Comparison of ENCODE assay signal across 8 cellular contexts in the genomic region with DNA sequence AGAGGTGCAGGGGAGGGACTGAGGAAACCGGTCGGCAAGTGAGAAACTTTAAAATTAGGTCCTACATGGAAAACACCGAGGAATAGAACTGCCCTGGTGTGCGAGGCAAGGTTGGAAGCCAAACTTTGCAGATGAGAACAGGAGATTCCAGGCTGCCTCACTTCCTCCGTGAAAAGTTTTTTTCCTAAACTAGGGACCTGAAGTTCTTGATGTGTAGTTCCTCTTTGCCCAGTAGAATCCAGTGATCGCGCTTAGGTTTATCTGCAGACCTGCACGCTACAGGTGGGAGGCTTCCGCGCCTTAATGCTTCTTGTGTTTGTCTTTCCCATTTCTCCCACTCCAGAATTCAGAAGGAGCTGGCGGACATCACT. TPM values are rescaled to one million over a fixed set of nuclear protein-coding genes. Genes with fewer than 3 reads are reported as not detected.
A peak's percentile ranks its signal among the peaks of the same experiment; 100 is the strongest.
DNase-seq lines count a peak whose midpoint lies in the region; ATAC-seq, FAIRE-seq and TF ChIP-seq lines count a peak whose summit lies in the region.

No MANE protein-coding gene starts in this region.

- peak overlapping the region; percentile 88 for H2AFZ ChIP-seq in ACC112 (ENCODE audit: low read length, unreplicated experiment)

- H3K36me3 ChIP-seq in ACC112 (ENCODE audit: insufficient read depth, low read length) (peaks cover 34% of the 10 kb centered on the region), gastroesophageal sphincter (no peaks in the 10 kb centered on the region)

- FAIRE-seq in GM19239 (lab: Jason Lieb, UNC): peak; percentile 86

- TF ChIP-seq POLR2A in gastroesophageal sphincter (IDR thresholded peaks at IDR 0.05): no peak

- H3K4me1 ChIP-seq in ACC112 (ENCODE audit: control insufficient read depth, insufficient read depth, low read length, unreplicated experiment) (peaks cover 40% of the 10 kb centered on the region), gastroesophageal sphincter (peaks cover 3 to 72% (median 23%) of the 10 kb centered on the region in 3 donors)

- ATAC-seq in T-helper 17 cell (peak; percentile 31), gastroesophageal sphincter (no peak), GM19463 (IDR thresholded peaks at IDR 0.05; ENCODE audit: unreplicated experiment) (no peak)

- H3K9me3 ChIP-seq in T-helper 17 cell (ENCODE audit: control insufficient read depth, low read length, poor library complexity, severe bottlenecking) (no peaks in the 10 kb centered on the region), gastroesophageal sphincter (no peaks in the 10 kb centered on the region)

- H3K27ac Mint-ChIP-seq in T-helper 17 cell: peak overlapping the region; percentile 98

- no peak for TF ChIP-seq EP300 in gastroesophageal sphincter (IDR thresholded peaks at IDR 0.05)

- H3K4me3 ChIP-seq in ACC112 (ENCODE audit: low read depth, low read length) (peak overlapping the region; percentile 96), gastroesophageal sphincter (peak overlapping the region; percentile 68 to 75)

- H3K79me2 ChIP-seq in ACC112 (ENCODE audit: control insufficient read depth, insufficient read depth, low read length, unreplicated experiment): peaks cover 93% of the 10 kb centered on the region

- peak overlapping the region; percentile 94 for H3K4me3 Mint-ChIP-seq in T-helper 17 cell

- whole genome bisulfite sequencing in gastroesophageal sphincter (ENCODE audit: low coverage in 1 of 2), 2 donors: 42 to 44% methylated on average over 8 to 9 of the region's 11 CpGs

- H3K36me3 Mint-ChIP-seq in T-helper 17 cell (ENCODE audit: low read depth): peaks cover 11% of the 10 kb centered on the region

- H3K27me3 ChIP-seq in ACC112 (ENCODE audit: insufficient read depth, low read length) (no peaks in the 10 kb centered on the region), gastroesophageal sphincter (no peaks in the 10 kb centered on the region)

- no peak for TF ChIP-seq CTCF in gastroesophageal sphincter (IDR thresholded peaks at IDR 0.05)

- peak overlapping the region; percentile 43; the same call in 1 of the 2 replicates for H3K27ac ChIP-seq in ACC112 (ENCODE audit: low read depth, low read length)
- peak overlapping the region; percentile 67 to 95 (median 91) for H3K27ac ChIP-seq in gastroesophageal sphincter

- H3K4me1 Mint-ChIP-seq in T-helper 17 cell: peaks cover 52% of the 10 kb centered on the region

- H3K27me3 Mint-ChIP-seq in T-helper 17 cell: no peaks in the 10 kb centered on the region

- no peak for DNase-seq in GM19239 (ENCODE audit: insufficient read length, low spot score)
- no peak for DNase-seq in T-helper 17 cell
- DNase-seq in retina: peak; percentile 32
- no peak for DNase-seq in NOMO-1 (lab: John Stamatoyannopoulos, UW; ENCODE audit: unreplicated experiment in 2 of 2)
- no peak for DNase-seq in NK-92 treated with Interleukin-12 subunit alpha and Interleukin-12 subunit beta, amount 100 ng/mL, for 24 hours (lab: John Stamatoyannopoulos, UW)

RNA-seq across cellular contexts. Expression of a gene that starts 5.3 kb away (rescaled TPM):
- 10 to 100 TPM; 62.2 to 70.7 TPM for total RNA-seq in T-helper 17 cell
- total RNA-seq in gastroesophageal sphincter: 100 to 1,000 TPM in 3 of 4 donors, 10 to 100 TPM in 1; 89.4 to 153 (median 121) TPM
